8 cellular contexts compared by ENCODE assay signal in the genomic region with DNA sequence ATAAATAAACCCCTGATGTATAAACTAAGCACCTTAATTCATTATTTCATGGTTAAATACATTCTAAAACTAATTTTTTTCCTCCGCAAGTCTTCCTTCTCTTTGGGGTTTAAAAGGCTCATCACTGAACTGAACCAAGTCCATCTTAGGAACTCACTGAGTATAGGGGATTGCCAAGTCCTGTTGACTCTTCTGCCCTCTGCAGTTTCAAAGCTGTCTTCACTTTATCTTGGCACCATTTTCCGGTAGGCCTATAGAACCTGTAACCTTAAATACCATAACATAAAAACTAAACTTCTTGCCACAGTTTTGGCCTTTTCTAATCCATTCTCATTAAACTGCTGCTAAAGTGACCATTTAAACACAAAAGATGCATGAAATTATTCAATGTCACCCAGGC.
DNase-seq lines count a peak whose midpoint lies in the region; ATAC-seq and TF ChIP-seq lines count a peak whose summit lies in the region.

No MANE protein-coding gene starts in this region.

- CTCF ChIA-PET in activated CD8-positive, alpha-beta memory T cell treated with anti-CD3 and anti-CD28 coated beads, Interleukin-2, amount 10 ng/mL, durations not matched to agents 7 days and 5 days (lab: Charles Lee) = interaction anchor here (0.8 to 1.1 kb wide), 2 partner anchors 17 to 85 kb away, joined by 3 read pairs; a partner anchor contains a TSS

- intact Hi-C loops in left ventricle myocardium inferior (cut with micrococcal nuclease) = no loop called here

- peak; percentile 40 for DNase-seq in activated CD8-positive, alpha-beta memory T cell treated with anti-CD3 and anti-CD28 coated beads, Interleukin-2, amount 10 ng/mL, durations not matched to agents 7 days and 5 days
- no peak for DNase-seq in activated CD8-positive, alpha-beta memory T cell treated with anti-CD3 and anti-CD28 coated beads, Interleukin-2, amount 50 U/mL, for 4 hours
- peak; percentile 9 for DNase-seq in SKM-1 treated with dmso at 0.1 percent for 144 hours (lab: John Stamatoyannopoulos, UW; ENCODE audit: unreplicated experiment)
- DNase-seq in left ventricle myocardium inferior = no peak
- no peak for DNase-seq in hippocampal formation (lab: John Stamatoyannopoulos, UW)

- no peaks in the 10 kb centered on the region for H3K4me1 ChIP-seq in left ventricle myocardium inferior

- H3K4me3 ChIP-seq in left ventricle myocardium inferior = no peak overlapping the region

- peak; percentile 76 for ATAC-seq in activated CD8-positive, alpha-beta memory T cell treated with anti-CD3 and anti-CD28 coated beads, Interleukin-2, amount 10 ng/mL, durations not matched to agents 7 days and 5 days
- ATAC-seq in HG03064 (IDR thresholded peaks at IDR 0.05; ENCODE audit: low read depth, unreplicated experiment) = peak; percentile 63
- ATAC-seq in GM21825 (IDR thresholded peaks at IDR 0.05; ENCODE audit: unreplicated experiment) = no peak
- no peak for ATAC-seq in GM19328 (IDR thresholded peaks at IDR 0.05; ENCODE audit: unreplicated experiment)

- no peaks in the 10 kb centered on the region for H3K27me3 Mint-ChIP-seq in activated CD8-positive, alpha-beta memory T cell treated with anti-CD3 and anti-CD28 coated beads, Interleukin-2, amount 10 ng/mL, durations not matched to agents 7 days and 5 days

- no peak overlapping the region for H3K4me3 Mint-ChIP-seq in activated CD8-positive, alpha-beta memory T cell treated with anti-CD3 and anti-CD28 coated beads, Interleukin-2, amount 10 ng/mL, durations not matched to agents 7 days and 5 days

- H3K27ac Mint-ChIP-seq in activated CD8-positive, alpha-beta memory T cell treated with anti-CD3 and anti-CD28 coated beads, Interleukin-2, amount 10 ng/mL, durations not matched to agents 7 days and 5 days = no peak overlapping the region

- H3K4me1 Mint-ChIP-seq in activated CD8-positive, alpha-beta memory T cell treated with anti-CD3 and anti-CD28 coated beads, Interleukin-2, amount 10 ng/mL, durations not matched to agents 7 days and 5 days = peaks cover 1% of the 10 kb centered on the region

- H3K36me3 Mint-ChIP-seq in activated CD8-positive, alpha-beta memory T cell treated with anti-CD3 and anti-CD28 coated beads, Interleukin-2, amount 10 ng/mL, durations not matched to agents 7 days and 5 days = no peaks in the 10 kb centered on the region

- peak; percentile 44 for TF ChIP-seq CTCF in left ventricle myocardium inferior (IDR thresholded peaks at IDR 0.05; ENCODE audit: borderline replicate concordance)

- H3K27me3 ChIP-seq in left ventricle myocardium inferior (ENCODE audit: low read depth) = no peaks in the 10 kb centered on the region

- no peaks in the 10 kb centered on the region for H3K9me3 Mint-ChIP-seq in activated CD8-positive, alpha-beta memory T cell treated with anti-CD3 and anti-CD28 coated beads, Interleukin-2, amount 10 ng/mL, durations not matched to agents 7 days and 5 days (ENCODE audit: low read depth)

- no peaks in the 10 kb centered on the region for H3K36me3 ChIP-seq in left ventricle myocardium inferior

- no peak overlapping the region for H3K27ac ChIP-seq in left ventricle myocardium inferior (replicated peaks)

- no peaks in the 10 kb centered on the region for H3K9me3 ChIP-seq in left ventricle myocardium inferior (replicated peaks)

Comparison
In these comparisons a context has a peak if more than half of its experiments do, and no peak if none do; other contexts are left out.
1. DNase-seq: peak in activated CD8-positive, alpha-beta memory T cell treated with anti-CD3 and anti-CD28 coated beads, Interleukin-2, amount 10 ng/mL, durations not matched to agents 7 days and 5 days (single experiment) and SKM-1 treated with dmso at 0.1 percent for 144 hours (single experiment); none in activated CD8-positive, alpha-beta memory T cell treated with anti-CD3 and anti-CD28 coated beads, Interleukin-2, amount 50 U/mL, for 4 hours (single experiment), left ventricle myocardium inferior (single experiment) and hippocampal formation (0 of 2).
2. ATAC-seq: peak in activated CD8-positive, alpha-beta memory T cell treated with anti-CD3 and anti-CD28 coated beads, Interleukin-2, amount 10 ng/mL, durations not matched to agents 7 days and 5 days (single experiment) and HG03064 (single experiment); none in GM21825 (single experiment) and GM19328 (single experiment).